In the genomic region with DNA sequence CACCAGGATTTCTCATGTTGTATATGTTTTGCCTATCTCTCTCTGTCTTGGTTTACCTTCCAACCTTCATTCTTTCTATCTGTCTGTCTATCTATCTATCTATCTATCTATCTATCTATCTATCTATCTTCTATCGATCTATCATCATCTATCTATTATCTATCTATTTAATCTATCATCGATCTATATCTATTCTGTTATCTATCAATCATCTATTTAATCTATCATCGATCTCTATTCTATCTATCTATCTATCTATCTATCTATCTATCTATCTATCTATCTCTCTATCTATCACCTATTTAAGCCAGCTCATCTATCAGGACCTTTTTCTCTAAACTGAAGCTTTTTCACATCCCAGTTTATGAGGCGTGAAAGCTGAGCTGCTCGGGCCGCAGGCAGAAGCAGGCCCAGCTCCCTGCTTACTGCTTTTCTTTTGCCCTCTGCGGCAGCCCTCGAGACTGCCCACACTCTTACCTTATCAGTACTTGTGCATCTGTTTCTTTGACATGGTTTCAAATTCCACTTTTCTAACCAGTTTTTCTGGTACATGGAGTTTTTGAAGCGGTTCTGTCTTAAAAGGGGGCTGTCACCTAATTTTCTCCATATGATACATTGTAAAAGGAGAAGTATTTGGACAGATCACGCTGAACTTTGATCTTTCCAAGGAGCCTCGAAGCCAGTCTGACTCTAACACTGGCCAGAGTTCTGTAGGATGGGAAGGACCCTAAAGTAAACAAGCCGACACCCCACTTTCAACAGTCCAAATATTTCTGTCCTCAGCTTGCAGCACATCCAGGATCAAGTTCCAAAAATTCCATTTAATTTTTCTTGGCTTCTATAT, we compare ENCODE assay signal across 22 cellular contexts. TPM values are rescaled to one million over a fixed set of nuclear protein-coding genes. Genes with fewer than 3 reads are reported as not detected.
DNase-seq lines count a peak whose midpoint lies in the region; ATAC-seq, FAIRE-seq and TF ChIP-seq lines count a peak whose summit lies in the region.
"Had no signal": no experiment of that assay in that cellular context is flagged by ENCODE, and none has a peak within 500 bp of the region (broad histone marks: within the 10 kb centered on the region; RNA-seq: fewer than 3 reads in every experiment).

No MANE protein-coding gene starts in this region.

- H2AFZ ChIP-seq in PC-3 (ENCODE audit: low read length) = no peak overlapping the region

- H3F3A ChIP-seq in PC-3 (ENCODE audit: low read length, unreplicated experiment) = no peaks in the 10 kb centered on the region

- H3K4me3 Mint-ChIP-seq in nephron progenitor cell = no peak overlapping the region
- H3K4me3 Mint-ChIP-seq in activated CD4-positive, alpha-beta memory T cell treated with anti-CD3 and anti-CD28 coated beads, Interleukin-2, amount 10 ng/mL, durations not matched to agents 7 days and 5 days = no peak overlapping the region
- H3K4me3 Mint-ChIP-seq: activated T-helper 17 cell treated with anti-CD3 and anti-CD28 coated beads, Interleukin-2, amount 50 U/mL, for 72 hours; natural killer cell treated with Interleukin-12 subunit alpha and Interleukin-12 subunit beta and Interleukin-15 and Interleukin-18, amount 100 ng/mL, for 72 hours; T-helper 1 cell treated with Interleukin-12 subunit alpha and Interleukin-12 subunit beta and Interleukin-4 antibody, amounts not matched to agents 30 μg/mL and 1 μg/mL, for 36 hours had no signal

- no peak overlapping the region for H3K9ac ChIP-seq in PC-3 (ENCODE audit: low read length)

- H3K4me3 ChIP-seq in A549 = no peak overlapping the region
- H3K4me3 ChIP-seq in PC-3 (ENCODE audit: low read length) = no peak overlapping the region
- no peak overlapping the region for H3K4me3 ChIP-seq in gastroesophageal sphincter
- H3K4me3 ChIP-seq: uterus had no signal

- 70% methylated on average over 12 of the region's 12 CpGs for WGBS in A549 (ENCODE audit: missing lambda C conversion rate)
- WGBS in gastroesophageal sphincter (ENCODE audit: low coverage in 1 of 2), 2 donors = 59 to 65% methylated on average over 10 to 12 of the region's 12 CpGs

- no peak for FAIRE-seq in A549 (lab: Jason Lieb, UNC)
- no peak for FAIRE-seq in GM12891 (lab: Jason Lieb, UNC)

- H3K36me3 Mint-ChIP-seq in nephron progenitor cell (ENCODE audit: low read depth) = no peaks in the 10 kb centered on the region
- H3K36me3 Mint-ChIP-seq in activated CD4-positive, alpha-beta memory T cell treated with anti-CD3 and anti-CD28 coated beads, Interleukin-2, amount 10 ng/mL, durations not matched to agents 7 days and 5 days (ENCODE audit: low read depth) = no peaks in the 10 kb centered on the region
- H3K36me3 Mint-ChIP-seq: natural killer cell treated with Interleukin-12 subunit alpha and Interleukin-12 subunit beta and Interleukin-15 and Interleukin-18, amount 100 ng/mL, for 72 hours had no signal

- no peaks in the 10 kb centered on the region for H4K20me1 ChIP-seq in PC-3 (ENCODE audit: low read length)

- peaks cover 35% of the 10 kb centered on the region for H3K4me1 Mint-ChIP-seq in nephron progenitor cell
- peaks cover 27% of the 10 kb centered on the region for H3K4me1 Mint-ChIP-seq in activated CD4-positive, alpha-beta memory T cell treated with anti-CD3 and anti-CD28 coated beads, Interleukin-2, amount 10 ng/mL, durations not matched to agents 7 days and 5 days

- no peaks in the 10 kb centered on the region for H3K79me2 ChIP-seq in PC-3 (ENCODE audit: low read length)

- DNase-seq in A549 (ENCODE audit: low read depth in 1 of 2, low spot score in 1 of 2) (no peak), PC-3 (peak; percentile 35), nephron progenitor cell (peak; percentile 31), ACHN (no peak), GM12891 (ENCODE audit: insufficient read length, low spot score) (no peak), GM19240 (ENCODE audit: insufficient read length, low spot score) (no peak)
- no peak for DNase-seq in activated CD4-positive, alpha-beta memory T cell treated with anti-CD3 and anti-CD28 coated beads, Interleukin-2, amount 10 ng/mL, durations not matched to agents 7 days and 5 days
- DNase-seq: activated CD4-positive, CD25-positive, alpha-beta regulatory T cell; activated CD8-positive, alpha-beta memory T cell treated with anti-CD3 and anti-CD28 coated beads for 24 hours; effector CD8-positive, alpha-beta T cell; H7; NCI-H1417 treated with DMSO at 0.1 percent for 48 hours; NCI-H2227 treated with DMSO at 0.1 percent for 48 hours; NK-92 treated with Interleukin-12 subunit alpha and Interleukin-12 subunit beta, amount 100 ng/mL, for 24 hours; stimulated activated CD4-positive, alpha-beta T cell treated with anti-CD3 and anti-CD28 coated beads, Interleukin-15, amount 100 ng/mL, for 24 hours; stimulated activated naive CD4-positive, alpha-beta T cell; uterus had no signal

- H3K9me3 ChIP-seq in A549 = no peaks in the 10 kb centered on the region
- H3K9me3 ChIP-seq in PC-3 (ENCODE audit: low read length) = no peaks in the 10 kb centered on the region
- peaks cover 0 to 4% (median 0%) of the 10 kb centered on the region in 3 donors for H3K9me3 ChIP-seq in gastroesophageal sphincter
- H3K9me3 ChIP-seq: uterus had no signal

- H3K9me2 ChIP-seq in PC-3 (replicated peaks; ENCODE audit: low read length) = no peaks in the 10 kb centered on the region

- no peak overlapping the region; a peak in 1 of 6 replicates for H3K27ac ChIP-seq in A549
- H3K27ac ChIP-seq in PC-3 (ENCODE audit: low read length) = no peak overlapping the region
- H3K27ac ChIP-seq in gastroesophageal sphincter = peak overlapping the region in 3 of 4 donors; percentile 44 to 71 (median 60)

- in situ Hi-C loops in ACHN (cut with HindIII; ENCODE audit: low pct_ligation_motif_present, low pct_unique_long_range_greater_than_20kb, low sequenced_read_pairs) = no loop called here

- peaks cover 4% of the 10 kb centered on the region for H3K9me3 Mint-ChIP-seq in nephron progenitor cell
- H3K9me3 Mint-ChIP-seq in activated CD4-positive, alpha-beta memory T cell treated with anti-CD3 and anti-CD28 coated beads, Interleukin-2, amount 10 ng/mL, durations not matched to agents 7 days and 5 days = no peaks in the 10 kb centered on the region
- H3K9me3 Mint-ChIP-seq: activated T-helper 17 cell treated with anti-CD3 and anti-CD28 coated beads, Interleukin-2, amount 50 U/mL, for 72 hours; natural killer cell treated with Interleukin-12 subunit alpha and Interleukin-12 subunit beta and Interleukin-15 and Interleukin-18, amount 100 ng/mL, for 72 hours; T-helper 1 cell treated with Interleukin-12 subunit alpha and Interleukin-12 subunit beta and Interleukin-4 antibody, amounts not matched to agents 30 μg/mL and 1 μg/mL, for 36 hours had no signal

- H3K4me1 ChIP-seq in A549 = 0 out of 3 replicates have a peak, but pooled peaks cover 6% of the 10 kb centered on the region
- no peaks in the 10 kb centered on the region; the same call in 1 of the 2 replicates for H3K4me1 ChIP-seq in PC-3 (ENCODE audit: insufficient read depth, low read length)
- peaks cover 0 to 32% (median 5%) of the 10 kb centered on the region in 3 donors for H3K4me1 ChIP-seq in gastroesophageal sphincter
- H3K4me1 ChIP-seq: uterus had no signal

- TF ChIP-seq CTCF in A549 (IDR thresholded peaks at IDR 0.05) = no peak
- no peak for TF ChIP-seq CTCF in PC-3 (conservative IDR thresholded peaks at IDR 0.05; ENCODE audit: low read depth, low read length)
- no peak for TF ChIP-seq CTCF in gastroesophageal sphincter (IDR thresholded peaks at IDR 0.05)
- no peak for TF ChIP-seq CTCF in nephron progenitor cell (IDR thresholded peaks at IDR 0.05)

- no peaks in the 10 kb centered on the region for H3K27me3 ChIP-seq in PC-3 (ENCODE audit: low read length)
- no peaks in the 10 kb centered on the region for H3K27me3 ChIP-seq in gastroesophageal sphincter
- H3K27me3 ChIP-seq: uterus had no signal

- no peak for TF ChIP-seq RAD21 in A549 (conservative IDR thresholded peaks at IDR 0.05 in 1 of 2, IDR thresholded peaks at IDR 0.05 in 1 of 2)

- intact Hi-C loops in PC-3 (cut with micrococcal nuclease) = no loop called here

- POLR2A ChIA-PET in A549 (lab: Yijun Ruan, JAX) = no interaction called here
- POLR2A ChIA-PET in PC-3 (lab: Charles Lee; ENCODE audit: unreplicated experiment) = no interaction called here
- POLR2A ChIA-PET in activated CD4-positive, alpha-beta memory T cell treated with anti-CD3 and anti-CD28 coated beads, Interleukin-2, amount 10 ng/mL, durations not matched to agents 7 days and 5 days (lab: Charles Lee) = no interaction called here

- peak overlapping the region; percentile 5 for H3K27ac Mint-ChIP-seq in nephron progenitor cell
- H3K27ac Mint-ChIP-seq in activated CD4-positive, alpha-beta memory T cell treated with anti-CD3 and anti-CD28 coated beads, Interleukin-2, amount 10 ng/mL, durations not matched to agents 7 days and 5 days = no peak overlapping the region
- H3K27ac Mint-ChIP-seq: activated T-helper 17 cell treated with anti-CD3 and anti-CD28 coated beads, Interleukin-2, amount 50 U/mL, for 72 hours; natural killer cell treated with Interleukin-12 subunit alpha and Interleukin-12 subunit beta and Interleukin-15 and Interleukin-18, amount 100 ng/mL, for 72 hours; T-helper 1 cell treated with Interleukin-12 subunit alpha and Interleukin-12 subunit beta and Interleukin-4 antibody, amounts not matched to agents 30 μg/mL and 1 μg/mL, for 36 hours had no signal

- peaks cover 3% of the 10 kb centered on the region for H3K27me3 Mint-ChIP-seq in nephron progenitor cell (ENCODE audit: low read depth, poor library complexity)
- H3K27me3 Mint-ChIP-seq in activated CD4-positive, alpha-beta memory T cell treated with anti-CD3 and anti-CD28 coated beads, Interleukin-2, amount 10 ng/mL, durations not matched to agents 7 days and 5 days = peaks cover 29% of the 10 kb centered on the region
- H3K27me3 Mint-ChIP-seq: activated T-helper 17 cell treated with anti-CD3 and anti-CD28 coated beads, Interleukin-2, amount 50 U/mL, for 72 hours had no signal

- BruUV-seq in PC-3 (replicated peaks; lab: Mats Ljungman, UMichigan) = no TSS peak

- H3K4me2 ChIP-seq in A549 (0 out of 3 replicates have a peak overlapping the region, but pooled peaks have one; percentile 18), PC-3 (ENCODE audit: low read length) (no peak overlapping the region)

- ATAC-seq in A549 (no peak), PC-3 (no peak), gastroesophageal sphincter (peak; percentile 54)
- ATAC-seq: activated T-helper 17 cell treated with anti-CD3 and anti-CD28 coated beads, Interleukin-2, amount 50 U/mL, for 72 hours; natural killer cell treated with Interleukin-12 subunit alpha and Interleukin-12 subunit beta and Interleukin-15 and Interleukin-18, amount 100 ng/mL, for 72 hours had no signal

- TF ChIP-seq POLR2A in A549 (IDR thresholded peaks at IDR 0.05; ENCODE audit: low read length) (no peak), gastroesophageal sphincter (IDR thresholded peaks at IDR 0.05) (no peak), GM12891 (IDR thresholded peaks at IDR 0.05; ENCODE audit: low read depth, low read length) (no peak)

- H3K36me3 ChIP-seq in PC-3 (ENCODE audit: low read depth, low read length) (no peaks in the 10 kb centered on the region), gastroesophageal sphincter (no peaks in the 10 kb centered on the region)
- H3K36me3 ChIP-seq: uterus had no signal

- CTCF ChIA-PET in A549 (lab: Yijun Ruan, JAX) (interaction anchor here (0.8 to 1.1 kb wide), 2 partner anchors 13 to 64 kb away, joined by 3 read pairs; no protein-coding TSS in a partner anchor), PC-3 (lab: Charles Lee) (no interaction called here)
- CTCF ChIA-PET in activated CD4-positive, alpha-beta memory T cell treated with anti-CD3 and anti-CD28 coated beads, Interleukin-2, amount 10 ng/mL, durations not matched to agents 7 days and 5 days (lab: Charles Lee) = interaction anchor here (1.4 kb wide), 1 partner anchor 61 kb away, joined by 4 read pairs; no protein-coding TSS in a partner anchor

- no peak for TF ChIP-seq EP300 in A549 (IDR thresholded peaks at IDR 0.05)
- no peak for TF ChIP-seq EP300 in gastroesophageal sphincter (IDR thresholded peaks at IDR 0.05)

RNA-seq across cellular contexts. Expression of gene GSG1, which starts 44.4 kb away (rescaled TPM):
- polyA plus RNA-seq in A549 (2011; rRNA removed) (not detected in 2 replicates), A549 (2017; fragmentation: RNase III; extraction: RNeasy Plus Mini Kit Qiagen cat#74134 plus additional on column Dnase treatment) (0.06 to 0.26 TPM (median 0.16 TPM) in 3 replicates)
- polyA plus RNA-seq in A549 (2012; cell fraction: cytosol; rRNA removed) = 0.06 and 0.09 TPM in 2 replicates
- 0.07 and 0.10 TPM in 2 replicates for polyA plus RNA-seq in A549 (2012; cell fraction: nucleus; rRNA removed)
- 0.25 TPM in 1 of 2 replicates, not detected in the other for polyA minus RNA-seq in A549 (2011; rRNA and poly(A)+ RNA removed)
- total RNA-seq in PC-3 (2014; rRNA removed) (0.77 TPM in 1 of 2 replicates, not detected in the other), gastroesophageal sphincter (not detected)
- not detected for total RNA-seq in activated CD4-positive, alpha-beta memory T cell treated with anti-CD3 and anti-CD28 coated beads, Interleukin-2, amount 10 ng/mL, durations not matched to agents 7 days and 5 days
- polyA plus RNA-seq in GM12891 (2012; ENCODE audit: low read depth, missing spikeins) = not detected
- total RNA-seq: activated T-helper 17 cell treated with anti-CD3 and anti-CD28 coated beads, Interleukin-2, amount 50 U/mL, for 72 hours; natural killer cell treated with Interleukin-12 subunit alpha and Interleukin-12 subunit beta and Interleukin-15 and Interleukin-18, amount 100 ng/mL, for 72 hours; pulmonary artery endothelial cell; uterus had no signal

RNA-seq across cellular contexts. Expression of gene EMP1, which starts 48.6 kb away (rescaled TPM):
- polyA plus RNA-seq in A549 (2011; rRNA removed) (21.2 and 25.5 TPM in 2 replicates), A549 (2017; fragmentation: RNase III; extraction: RNeasy Plus Mini Kit Qiagen cat#74134 plus additional on column Dnase treatment) (17.3 to 27.0 TPM (median 19.2 TPM) in 3 replicates)
- 21.6 and 34.9 TPM in 2 replicates for polyA plus RNA-seq in A549 (2012; cell fraction: cytosol; rRNA removed)
- polyA plus RNA-seq in A549 (2012; cell fraction: nucleus; rRNA removed) = 51.4 and 74.9 TPM in 2 replicates
- 32.7 and 49.1 TPM in 2 replicates for polyA minus RNA-seq in A549 (2011; rRNA and poly(A)+ RNA removed)
- total RNA-seq in PC-3 (2014; rRNA removed) (158 and 187 TPM in 2 replicates), gastroesophageal sphincter (100 to 1,000 TPM in 3 of 4 donors, 10 to 100 TPM in 1; 50.0 to 482 (median 331) TPM)
- 100 to 1,000 TPM in 1 of 2 experiments, 10 to 100 TPM in 1; 90.4 to 101 TPM for total RNA-seq in activated CD4-positive, alpha-beta memory T cell treated with anti-CD3 and anti-CD28 coated beads, Interleukin-2, amount 10 ng/mL, durations not matched to agents 7 days and 5 days
- polyA plus RNA-seq in GM12891 (2012; ENCODE audit: low read depth, missing spikeins) = 0.44 TPM

Comparison
In these comparisons a context has a peak if more than half of its experiments do, and no peak if none do; other contexts are left out.
1. DNase-seq: peak in PC-3 (single experiment) and nephron progenitor cell (single experiment); none in A549 (0 of 2), activated CD4-positive, alpha-beta memory T cell treated with anti-CD3 and anti-CD28 coated beads, Interleukin-2, amount 10 ng/mL, durations not matched to agents 7 days and 5 days (single experiment), ACHN (single experiment), GM12891 (single experiment) and GM19240 (single experiment).
2. H3K27ac ChIP-seq: peak in gastroesophageal sphincter (3 of 4); none in A549 (0 of 2) and PC-3 (single experiment).